Comparison of ENCODE assay signal across 10 cellular contexts in the genomic region with DNA sequence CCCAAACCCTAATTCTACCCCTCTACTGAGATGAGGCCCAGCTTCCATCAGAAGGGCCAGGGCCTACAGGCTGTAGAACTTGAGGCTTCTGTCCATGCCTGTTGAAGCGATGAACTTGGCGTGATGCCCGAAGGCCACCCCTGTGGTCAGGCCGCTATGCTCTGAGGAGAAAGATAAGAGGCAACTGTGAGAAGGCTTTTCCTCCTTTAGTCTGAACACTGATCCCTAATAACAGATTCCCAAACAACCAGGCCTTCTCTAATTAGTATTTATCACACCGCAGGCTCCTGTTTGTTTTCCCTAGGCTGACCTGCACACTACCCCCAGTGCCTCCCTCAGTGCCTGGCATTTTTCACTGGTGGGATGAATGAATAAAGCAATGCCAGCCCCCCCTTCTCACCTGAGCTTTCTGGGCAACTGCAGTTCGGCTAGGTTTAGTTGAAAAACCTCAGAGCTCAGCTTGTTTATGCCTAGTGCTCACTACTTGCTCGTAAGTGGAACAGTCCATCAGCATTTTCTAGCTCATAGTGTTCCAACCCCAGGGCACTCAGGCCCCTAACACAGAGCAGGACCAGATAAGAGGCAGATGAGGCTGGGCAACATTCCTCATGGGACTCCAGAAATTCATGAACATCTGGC. TPM values are rescaled to one million over a fixed set of nuclear protein-coding genes. Genes with fewer than 3 reads are reported as not detected.
DNase-seq lines count a peak whose midpoint lies in the region; ATAC-seq and TF ChIP-seq lines count a peak whose summit lies in the region.
"Had no signal": no experiment of that assay in that cellular context is flagged by ENCODE, and none has a peak within 500 bp of the region (broad histone marks: within the 10 kb centered on the region; RNA-seq: fewer than 3 reads in every experiment).

No MANE protein-coding gene starts in this region.

- H3K4me1 Mint-ChIP-seq in type B pancreatic cell (ENCODE audit: unreplicated experiment) = peaks cover 11% of the 10 kb centered on the region

- no peaks in the 10 kb centered on the region for H3K9me3 Mint-ChIP-seq in type B pancreatic cell

- H3K36me3 Mint-ChIP-seq in type B pancreatic cell = peaks cover 27% of the 10 kb centered on the region

- peak overlapping the region in 1 of 2 donors; percentile 41 for H3K27ac ChIP-seq in right atrium auricular region
- H3K27ac ChIP-seq: coronary artery had no signal

- TF ChIP-seq CTCF in right atrium auricular region (IDR thresholded peaks at IDR 0.05) (no peak), fibroblast of villous mesenchyme (IDR thresholded peaks at IDR 0.05; ENCODE audit: insufficient read depth, low read depth, low read length) (no peak), type B pancreatic cell (conservative IDR thresholded peaks at IDR 0.05) (no peak)

- H3K36me3 ChIP-seq in right atrium auricular region = peaks cover 34% of the 10 kb centered on the region

- peaks cover 0 to 19% of the 10 kb centered on the region in 2 donors for H3K4me1 ChIP-seq in right atrium auricular region

- ATAC-seq in Right ventricle myocardium superior (ENCODE audit: poor library complexity) (no peak), HG02763 (IDR thresholded peaks at IDR 0.05; ENCODE audit: unreplicated experiment) (no peak), GM21528 (IDR thresholded peaks at IDR 0.05; ENCODE audit: low FRiP score, unreplicated experiment) (no peak)

- intact Hi-C loops in Right ventricle myocardium superior (cut with DNase I) = no loop called here

- no peak overlapping the region for H3K4me3 Mint-ChIP-seq in type B pancreatic cell

- no peaks in the 10 kb centered on the region for H3K27me3 ChIP-seq in right atrium auricular region

- peak overlapping the region; percentile 46 for H3K27ac Mint-ChIP-seq in type B pancreatic cell

- H3K4me3 ChIP-seq in right atrium auricular region = no peak overlapping the region
- no peak overlapping the region for H3K4me3 ChIP-seq in fibroblast of villous mesenchyme (ENCODE audit: low read depth, low read length)
- H3K4me3 ChIP-seq: coronary artery had no signal

- no peaks in the 10 kb centered on the region for H3K9me3 ChIP-seq in right atrium auricular region

- no peaks in the 10 kb centered on the region for H3K27me3 Mint-ChIP-seq in type B pancreatic cell

- peak; percentile 65 for DNase-seq in Right ventricle myocardium superior
- no peak for DNase-seq in right atrium auricular region (ENCODE audit: low spot score)
- DNase-seq in fibroblast of villous mesenchyme (ENCODE audit: low read depth) = peak; percentile 56
- DNase-seq in type B pancreatic cell (ENCODE audit: extremely low spot score, unreplicated experiment) = no peak
- DNase-seq: DMS153, NCI-H774 had no signal

RNA-seq across cellular contexts. Expression of gene PRPF19, which starts 15.2 kb away (rescaled TPM):
- 34.0 TPM for total RNA-seq in Right ventricle myocardium superior
- total RNA-seq in right atrium auricular region = 10 to 100 TPM; 20.3 to 46.2 TPM
- 40.9 and 41.5 TPM in 2 replicates for total RNA-seq in fibroblast of villous mesenchyme
- total RNA-seq in type B pancreatic cell (ENCODE audit: low replicate concordance) = 105 and 120 TPM in 2 replicates

RNA-seq across cellular contexts. Expression of gene TMEM109, which starts 22.7 kb away (rescaled TPM):
- total RNA-seq in Right ventricle myocardium superior (82.2 TPM), right atrium auricular region (100 to 1,000 TPM; 119 to 124 TPM), fibroblast of villous mesenchyme (28.9 and 38.3 TPM in 2 replicates), type B pancreatic cell (ENCODE audit: low replicate concordance) (83.0 and 97.5 TPM in 2 replicates)

RNA-seq across cellular contexts. Expression of gene ZP1, which starts 23.9 kb away (rescaled TPM):
- total RNA-seq in Right ventricle myocardium superior (not detected), right atrium auricular region (not detected), fibroblast of villous mesenchyme (not detected in 2 replicates), type B pancreatic cell (ENCODE audit: low replicate concordance) (not detected in 2 replicates)
- total RNA-seq: pulmonary artery endothelial cell had no signal

RNA-seq across cellular contexts. Expression of gene TMEM132A, which starts 33.0 kb away (rescaled TPM):
- 6.5 TPM for total RNA-seq in Right ventricle myocardium superior
- total RNA-seq in right atrium auricular region = 1 to 10 TPM; 7.5 to 8.4 TPM
- 29.3 and 40.6 TPM in 2 replicates for total RNA-seq in fibroblast of villous mesenchyme
- total RNA-seq in type B pancreatic cell (ENCODE audit: low replicate concordance) = 162 and 218 TPM in 2 replicates

RNA-seq across cellular contexts. Expression of gene PTGDR2, which starts 35.5 kb away (rescaled TPM):
- total RNA-seq in Right ventricle myocardium superior (3.0 TPM), right atrium auricular region (1 to 10 TPM in 1 of 2 donors, not detected in 1; 1.3 TPM), fibroblast of villous mesenchyme (under 0.01 TPM in 1 of 2 replicates, not detected in the other), type B pancreatic cell (ENCODE audit: low replicate concordance) (2.6 and 7.9 TPM in 2 replicates)

Comparison
In these comparisons a context has a peak if more than half of its experiments do, and no peak if none do; other contexts are left out.
1. DNase-seq: peak in Right ventricle myocardium superior (single experiment) and fibroblast of villous mesenchyme (single experiment); none in right atrium auricular region (single experiment) and type B pancreatic cell (single experiment).